ENCODE assay signal across 1 cellular context in the genomic region with DNA sequence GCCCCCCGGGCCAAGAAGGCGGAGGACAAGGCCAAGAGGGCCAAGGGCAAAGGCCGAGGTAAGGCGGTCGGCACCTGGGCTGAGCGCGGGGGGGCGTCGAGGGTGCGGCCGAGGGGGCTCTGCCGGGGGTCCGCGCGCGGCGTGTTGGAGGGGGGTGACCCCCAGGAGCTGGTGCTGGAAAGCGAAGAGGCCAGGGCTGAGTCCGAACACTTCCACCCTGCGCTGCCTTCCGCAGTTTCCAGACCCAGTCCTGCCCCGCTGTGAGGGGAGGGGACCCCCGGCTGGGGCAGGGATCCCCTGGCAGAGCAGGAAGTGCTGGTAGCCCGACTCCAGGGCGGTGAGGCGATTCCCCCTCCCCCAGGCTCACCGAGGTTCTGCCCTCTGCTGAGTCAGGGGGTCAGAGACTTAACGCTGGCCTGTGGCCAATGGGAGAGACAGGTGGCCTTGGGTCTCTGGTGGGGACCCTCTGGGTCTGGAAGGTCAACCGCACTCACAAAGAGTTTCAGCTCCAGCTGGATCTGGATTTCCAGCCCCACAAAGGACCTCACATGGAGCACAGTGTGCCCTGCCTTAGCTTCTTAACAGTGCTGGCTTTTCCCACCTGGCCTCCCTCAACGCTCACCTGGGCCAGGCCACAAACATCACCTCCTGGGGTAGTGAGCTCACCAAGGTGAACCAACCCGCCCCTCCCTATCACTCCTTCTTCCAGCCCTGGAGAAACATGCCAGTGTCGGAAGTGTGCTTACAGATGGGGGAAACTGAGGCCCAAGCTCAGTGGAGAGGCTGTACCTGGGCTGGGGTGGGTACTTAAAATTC.
A peak's percentile ranks its signal among the peaks of the same experiment; 100 is the strongest.
TF ChIP-seq lines count a peak whose summit lies in the region.

No MANE protein-coding gene starts in this region.

TF ChIP-seq in HepG2, 621 proteins besides CTCF, POLR2A, EP300 and RAD21 (continued from another document and continues in another):
- no peak for TF ChIP-seq ASH2L (IDR thresholded peaks at IDR 0.05; ENCODE audit: insufficient read length, low read depth, low read length)
- TF ChIP-seq RORA (CRISPR knock-in tag; IDR thresholded peaks at IDR 0.05), result no peak
- TF ChIP-seq, protein P1, sequence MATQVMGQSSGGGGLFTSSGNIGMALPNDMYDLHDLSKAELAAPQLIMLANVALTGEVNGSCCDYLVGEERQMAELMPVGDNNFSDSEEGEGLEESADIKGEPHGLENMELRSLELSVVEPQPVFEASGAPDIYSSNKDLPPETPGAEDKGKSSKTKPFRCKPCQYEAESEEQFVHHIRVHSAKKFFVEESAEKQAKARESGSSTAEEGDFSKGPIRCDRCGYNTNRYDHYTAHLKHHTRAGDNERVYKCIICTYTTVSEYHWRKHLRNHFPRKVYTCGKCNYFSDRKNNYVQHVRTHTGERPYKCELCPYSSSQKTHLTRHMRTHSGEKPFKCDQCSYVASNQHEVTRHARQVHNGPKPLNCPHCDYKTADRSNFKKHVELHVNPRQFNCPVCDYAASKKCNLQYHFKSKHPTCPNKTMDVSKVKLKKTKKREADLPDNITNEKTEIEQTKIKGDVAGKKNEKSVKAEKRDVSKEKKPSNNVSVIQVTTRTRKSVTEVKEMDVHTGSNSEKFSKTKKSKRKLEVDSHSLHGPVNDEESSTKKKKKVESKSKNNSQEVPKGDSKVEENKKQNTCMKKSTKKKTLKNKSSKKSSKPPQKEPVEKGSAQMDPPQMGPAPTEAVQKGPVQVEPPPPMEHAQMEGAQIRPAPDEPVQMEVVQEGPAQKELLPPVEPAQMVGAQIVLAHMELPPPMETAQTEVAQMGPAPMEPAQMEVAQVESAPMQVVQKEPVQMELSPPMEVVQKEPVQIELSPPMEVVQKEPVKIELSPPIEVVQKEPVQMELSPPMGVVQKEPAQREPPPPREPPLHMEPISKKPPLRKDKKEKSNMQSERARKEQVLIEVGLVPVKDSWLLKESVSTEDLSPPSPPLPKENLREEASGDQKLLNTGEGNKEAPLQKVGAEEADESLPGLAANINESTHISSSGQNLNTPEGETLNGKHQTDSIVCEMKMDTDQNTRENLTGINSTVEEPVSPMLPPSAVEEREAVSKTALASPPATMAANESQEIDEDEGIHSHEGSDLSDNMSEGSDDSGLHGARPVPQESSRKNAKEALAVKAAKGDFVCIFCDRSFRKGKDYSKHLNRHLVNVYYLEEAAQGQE (IDR thresholded peaks at IDR 0.05; ENCODE audit: borderline replicate concordance in 1 of 2, low read depth in 1 of 2, low read length in 2 of 2), result no peak
- no peak for TF ChIP-seq MXI1 (IDR thresholded peaks at IDR 0.05; ENCODE audit: borderline replicate concordance, low read depth, low read length)
- TF ChIP-seq KDM5B (CRISPR knock-in tag; IDR thresholded peaks at IDR 0.05; ENCODE audit: borderline replicate concordance), result no peak
- no peak for TF ChIP-seq ZFP62 (CRISPR knock-in tag; IDR thresholded peaks at IDR 0.05)
- no peak for TF ChIP-seq ZNF616 (CRISPR knock-in tag; IDR thresholded peaks at IDR 0.05; ENCODE audit: low read depth)
- TF ChIP-seq ZNF350 (CRISPR knock-in tag; IDR thresholded peaks at IDR 0.05; ENCODE audit: borderline replicate concordance, low read depth), result no peak
- no peak for TF ChIP-seq RNF2 (conservative IDR thresholded peaks at IDR 0.05; ENCODE audit: low read depth)
- TF ChIP-seq, protein P2, sequence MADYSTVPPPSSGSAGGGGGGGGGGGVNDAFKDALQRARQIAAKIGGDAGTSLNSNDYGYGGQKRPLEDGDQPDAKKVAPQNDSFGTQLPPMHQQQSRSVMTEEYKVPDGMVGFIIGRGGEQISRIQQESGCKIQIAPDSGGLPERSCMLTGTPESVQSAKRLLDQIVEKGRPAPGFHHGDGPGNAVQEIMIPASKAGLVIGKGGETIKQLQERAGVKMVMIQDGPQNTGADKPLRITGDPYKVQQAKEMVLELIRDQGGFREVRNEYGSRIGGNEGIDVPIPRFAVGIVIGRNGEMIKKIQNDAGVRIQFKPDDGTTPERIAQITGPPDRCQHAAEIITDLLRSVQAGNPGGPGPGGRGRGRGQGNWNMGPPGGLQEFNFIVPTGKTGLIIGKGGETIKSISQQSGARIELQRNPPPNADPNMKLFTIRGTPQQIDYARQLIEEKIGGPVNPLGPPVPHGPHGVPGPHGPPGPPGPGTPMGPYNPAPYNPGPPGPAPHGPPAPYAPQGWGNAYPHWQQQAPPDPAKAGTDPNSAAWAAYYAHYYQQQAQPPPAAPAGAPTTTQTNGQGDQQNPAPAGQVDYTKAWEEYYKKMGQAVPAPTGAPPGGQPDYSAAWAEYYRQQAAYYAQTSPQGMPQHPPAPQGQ (CRISPR knock-in tag; IDR thresholded peaks at IDR 0.05; ENCODE audit: borderline replicate concordance), result no peak
- TF ChIP-seq NFAT5 (CRISPR knock-in tag; IDR thresholded peaks at IDR 0.05), result no peak
- TF ChIP-seq ZBTB8A (CRISPR knock-in tag; IDR thresholded peaks at IDR 0.05; ENCODE audit: borderline replicate concordance, low read depth), result no peak
- TF ChIP-seq ONECUT2 (CRISPR knock-in tag; IDR thresholded peaks at IDR 0.05), result no peak
- no peak for TF ChIP-seq ZNF552 (CRISPR knock-in tag; IDR thresholded peaks at IDR 0.05; ENCODE audit: borderline replicate concordance)
- TF ChIP-seq NKX3-1 (CRISPR knock-in tag; IDR thresholded peaks at IDR 0.05), result no peak
- TF ChIP-seq PRPF4 (IDR thresholded peaks at IDR 0.05; ENCODE audit: low read depth, low read length, poor library complexity, severe bottlenecking), result no peak
- no peak for TF ChIP-seq CERS6 (CRISPR knock-in tag; IDR thresholded peaks at IDR 0.05)
- TF ChIP-seq ZNF7 (CRISPR knock-in tag; IDR thresholded peaks at IDR 0.05), result no peak
- no peak for TF ChIP-seq ZNF549 (CRISPR knock-in tag; IDR thresholded peaks at IDR 0.05)
- TF ChIP-seq PHF8 (CRISPR knock-in tag; IDR thresholded peaks at IDR 0.05), result peak; percentile 70
- TF ChIP-seq CEBPB (IDR thresholded peaks at IDR 0.05; ENCODE audit: borderline replicate concordance, low read depth, low read length), result no peak
- TF ChIP-seq IKZF5 (CRISPR knock-in tag; IDR thresholded peaks at IDR 0.05), result 0 out of 2 replicates have a peak, but pooled peaks have one; percentile 32
- TF ChIP-seq LCORL (IDR thresholded peaks at IDR 0.05), result no peak
- no peak; the same call in 1 of the 2 replicates for TF ChIP-seq LCORL (CRISPR knock-in tag; IDR thresholded peaks at IDR 0.05)
- TF ChIP-seq ZNF562 (CRISPR knock-in tag; IDR thresholded peaks at IDR 0.05; ENCODE audit: borderline replicate concordance), result no peak
- TF ChIP-seq, protein P3, sequence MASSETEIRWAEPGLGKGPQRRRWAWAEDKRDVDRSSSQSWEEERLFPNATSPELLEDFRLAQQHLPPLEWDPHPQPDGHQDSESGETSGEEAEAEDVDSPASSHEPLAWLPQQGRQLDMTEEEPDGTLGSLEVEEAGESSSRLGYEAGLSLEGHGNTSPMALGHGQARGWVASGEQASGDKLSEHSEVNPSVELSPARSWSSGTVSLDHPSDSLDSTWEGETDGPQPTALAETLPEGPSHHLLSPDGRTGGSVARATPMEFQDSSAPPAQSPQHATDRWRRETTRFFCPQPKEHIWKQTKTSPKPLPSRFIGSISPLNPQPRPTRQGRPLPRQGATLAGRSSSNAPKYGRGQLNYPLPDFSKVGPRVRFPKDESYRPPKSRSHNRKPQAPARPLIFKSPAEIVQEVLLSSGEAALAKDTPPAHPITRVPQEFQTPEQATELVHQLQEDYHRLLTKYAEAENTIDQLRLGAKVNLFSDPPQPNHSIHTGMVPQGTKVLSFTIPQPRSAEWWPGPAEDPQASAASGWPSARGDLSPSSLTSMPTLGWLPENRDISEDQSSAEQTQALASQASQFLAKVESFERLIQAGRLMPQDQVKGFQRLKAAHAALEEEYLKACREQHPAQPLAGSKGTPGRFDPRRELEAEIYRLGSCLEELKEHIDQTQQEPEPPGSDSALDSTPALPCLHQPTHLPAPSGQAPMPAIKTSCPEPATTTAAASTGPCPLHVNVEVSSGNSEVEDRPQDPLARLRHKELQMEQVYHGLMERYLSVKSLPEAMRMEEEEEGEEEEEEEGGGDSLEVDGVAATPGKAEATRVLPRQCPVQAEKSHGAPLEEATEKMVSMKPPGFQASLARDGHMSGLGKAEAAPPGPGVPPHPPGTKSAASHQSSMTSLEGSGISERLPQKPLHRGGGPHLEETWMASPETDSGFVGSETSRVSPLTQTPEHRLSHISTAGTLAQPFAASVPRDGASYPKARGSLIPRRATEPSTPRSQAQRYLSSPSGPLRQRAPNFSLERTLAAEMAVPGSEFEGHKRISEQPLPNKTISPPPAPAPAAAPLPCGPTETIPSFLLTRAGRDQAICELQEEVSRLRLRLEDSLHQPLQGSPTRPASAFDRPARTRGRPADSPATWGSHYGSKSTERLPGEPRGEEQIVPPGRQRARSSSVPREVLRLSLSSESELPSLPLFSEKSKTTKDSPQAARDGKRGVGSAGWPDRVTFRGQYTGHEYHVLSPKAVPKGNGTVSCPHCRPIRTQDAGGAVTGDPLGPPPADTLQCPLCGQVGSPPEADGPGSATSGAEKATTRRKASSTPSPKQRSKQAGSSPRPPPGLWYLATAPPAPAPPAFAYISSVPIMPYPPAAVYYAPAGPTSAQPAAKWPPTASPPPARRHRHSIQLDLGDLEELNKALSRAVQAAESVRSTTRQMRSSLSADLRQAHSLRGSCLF (CRISPR knock-in tag; IDR thresholded peaks at IDR 0.05; ENCODE audit: borderline replicate concordance), result no peak
- TF ChIP-seq NFYC (CRISPR knock-in tag; IDR thresholded peaks at IDR 0.05), result no peak
- TF ChIP-seq JUN (CRISPR knock-in tag; IDR thresholded peaks at IDR 0.05), result no peak
- 0 out of 2 replicates have a peak, but pooled peaks have one; percentile 63 for TF ChIP-seq ZNF138 (CRISPR knock-in tag; IDR thresholded peaks at IDR 0.05; ENCODE audit: low read depth)
- no peak for TF ChIP-seq ZNF816 (CRISPR knock-in tag; IDR thresholded peaks at IDR 0.05; ENCODE audit: borderline replicate concordance)
- TF ChIP-seq MIXL1 (CRISPR knock-in tag; IDR thresholded peaks at IDR 0.05), result no peak
- no peak for TF ChIP-seq NR3C1 (CRISPR knock-in tag; IDR thresholded peaks at IDR 0.05)
- TF ChIP-seq HNRNPK (IDR thresholded peaks at IDR 0.05; ENCODE audit: low read depth, low read length, poor library complexity, severe bottlenecking), result no peak
- no peak for TF ChIP-seq ZNF234 (CRISPR knock-in tag; conservative IDR thresholded peaks at IDR 0.05)
- no peak for TF ChIP-seq SRSF4 (IDR thresholded peaks at IDR 0.05; ENCODE audit: low read depth, low read length, poor library complexity, severe bottlenecking)
- no peak for TF ChIP-seq ZNF850 (CRISPR knock-in tag; conservative IDR thresholded peaks at IDR 0.05)
- TF ChIP-seq RBFOX2 (IDR thresholded peaks at IDR 0.05; ENCODE audit: low read depth, low read length), result peak; percentile 14; the same call in 1 of the 2 replicates
- TF ChIP-seq TBX3 (IDR thresholded peaks at IDR 0.05; ENCODE audit: borderline replicate concordance), result no peak
